ENCODE assay signal across 12 cellular contexts in genomic region chr6:2770171-2770570, GRCh38. TPM values are rescaled to one million over a fixed set of nuclear protein-coding genes. Genes with fewer than 3 reads are reported as not detected.
DNase-seq lines count a peak whose midpoint lies in the region; ATAC-seq, FAIRE-seq and TF ChIP-seq lines count a peak whose summit lies in the region.
"Had no signal": no experiment of that assay in that cellular context is flagged by ENCODE, and none has a peak within 500 bp of the region (broad histone marks: within the 10 kb centered on the region; RNA-seq: fewer than 3 reads in every experiment).

No MANE protein-coding gene starts in this region.

- H3K27me3 Mint-ChIP-seq in activated CD4-positive, alpha-beta T cell treated with anti-CD3 and anti-CD28 coated beads for 36 hours: no peaks in the 10 kb centered on the region
- H3K27me3 Mint-ChIP-seq: activated CD8-positive, alpha-beta memory T cell treated with anti-CD3 and anti-CD28 coated beads, Interleukin-2, amount 10 ng/mL, durations not matched to agents 7 days and 5 days had no signal

- H3K4me3 ChIP-seq in GM12878 (no peak overlapping the region), iPS-20b (ENCODE audit: low read length) (peak overlapping the region; percentile 7; the same call in 1 of the 2 replicates), upper lobe of left lung (peak overlapping the region in 2 of 4 donors; percentile 9 to 26)

- intact Hi-C loops in activated CD4-positive, alpha-beta T cell treated with anti-CD3 and anti-CD28 coated beads for 36 hours (cut with DNase I, micrococcal nuclease): loop anchor here in 1 of 2 experiments (2.0 kb wide), 1 partner anchor 21 kb away; no protein-coding TSS in a partner anchor
- intact Hi-C loops in GM12878 (cut with micrococcal nuclease; ENCODE audit: unreplicated experiment): no loop called here

- H3K27ac ChIP-seq in GM12878 (ENCODE audit: control insufficient read depth, insufficient read depth) (no peak overlapping the region), iPS-20b (ENCODE audit: low read length) (no peak overlapping the region), upper lobe of left lung (peak overlapping the region in 3 of 4 donors; percentile 20 to 60 (median 39))

- H3K9me3 ChIP-seq in GM12878 (replicated peaks; ENCODE audit: control insufficient read depth, insufficient read depth, low read length) (no peaks in the 10 kb centered on the region), iPS-20b (ENCODE audit: insufficient read depth, low read depth, low read length) (no peaks in the 10 kb centered on the region), upper lobe of left lung (no peaks in the 10 kb centered on the region)

- no peak for FAIRE-seq in GM12878 (lab: Jason Lieb, UNC)

- in situ Hi-C loops in GM12878 (cut with MboI): no loop called here

- TF ChIP-seq EP300 in GM12878 (IDR thresholded peaks at IDR 0.05; ENCODE audit: borderline replicate concordance in 1 of 2, control insufficient read depth in 1 of 2, low read depth in 2 of 2, low read length in 2 of 2) (no peak), upper lobe of left lung (IDR thresholded peaks at IDR 0.05) (no peak)

- BruUV-seq in GM12878 (replicated peaks; lab: Mats Ljungman, UMichigan): no TSS peak

- H3K27me3 ChIP-seq in GM12878 (replicated peaks in 1 of 2; ENCODE audit: control insufficient read depth in 2 of 2, insufficient read depth in 2 of 2, low read length in 1 of 2) (no peaks in the 10 kb centered on the region), iPS-20b (ENCODE audit: insufficient read depth, low read length) (no peaks in the 10 kb centered on the region), upper lobe of left lung (no peaks in the 10 kb centered on the region)

- H3K4me3 Mint-ChIP-seq in activated CD4-positive, alpha-beta T cell treated with anti-CD3 and anti-CD28 coated beads for 36 hours: no peak overlapping the region
- H3K4me3 Mint-ChIP-seq: activated CD8-positive, alpha-beta memory T cell treated with anti-CD3 and anti-CD28 coated beads, Interleukin-2, amount 10 ng/mL, durations not matched to agents 7 days and 5 days had no signal

- TF ChIP-seq POLR2A in GM12878 (IDR thresholded peaks at IDR 0.05; ENCODE audit: low read depth, low read length) (no peak), upper lobe of left lung (IDR thresholded peaks at IDR 0.05) (no peak)

- RAD21 ChIA-PET in GM12878 (lab: Charles Lee; ENCODE audit: unreplicated experiment): interaction anchor here (0.5 to 2.2 kb wide), 2 partner anchors 21 to 77 kb away, joined by 3 to 5 read pairs; no protein-coding TSS in a partner anchor

- SMC1A ChIA-PET in GM12878 (lab: Charles Lee; ENCODE audit: uncharacterized antibody, unreplicated experiment): interaction anchor here (0.8 to 2.5 kb wide), 8 partner anchors 10 to 163 kb away, joined by 3 to 15 read pairs (median 6); no protein-coding TSS in a partner anchor

- POLR2A ChIA-PET in activated CD4-positive, alpha-beta T cell treated with anti-CD3 and anti-CD28 coated beads for 36 hours (lab: Charles Lee): no interaction called here
- POLR2A ChIA-PET in GM12878 (lab: Charles Lee): no interaction called here

- no peaks in the 10 kb centered on the region for H3K9me3 Mint-ChIP-seq in activated CD4-positive, alpha-beta T cell treated with anti-CD3 and anti-CD28 coated beads for 36 hours (ENCODE audit: low read depth)

- peaks cover 57% of the 10 kb centered on the region for H3K36me3 Mint-ChIP-seq in activated CD4-positive, alpha-beta T cell treated with anti-CD3 and anti-CD28 coated beads for 36 hours (ENCODE audit: low read depth)

- peaks cover 57% of the 10 kb centered on the region for H3K79me2 ChIP-seq in GM12878 (ENCODE audit: control insufficient read depth, insufficient read depth, low read length)

- H3K27ac Mint-ChIP-seq in activated CD4-positive, alpha-beta T cell treated with anti-CD3 and anti-CD28 coated beads for 36 hours: peak overlapping the region; percentile 15
- H3K27ac Mint-ChIP-seq: activated CD8-positive, alpha-beta memory T cell treated with anti-CD3 and anti-CD28 coated beads, Interleukin-2, amount 10 ng/mL, durations not matched to agents 7 days and 5 days had no signal

- H3K4me1 Mint-ChIP-seq in activated CD4-positive, alpha-beta T cell treated with anti-CD3 and anti-CD28 coated beads for 36 hours: peaks cover 49% of the 10 kb centered on the region

- CTCF ChIA-PET in activated CD4-positive, alpha-beta T cell treated with anti-CD3 and anti-CD28 coated beads for 36 hours (lab: Charles Lee): interaction anchor here (0.6 to 5.9 kb wide), 9 partner anchors 10 to 662 kb away, joined by 3 to 38 read pairs (median 4); partner anchors contain the start of gene MYLK4
- CTCF ChIA-PET in GM12878 (lab: Yijun Ruan, JAX): interaction anchor here (1.2 to 4.0 kb wide), 8 partner anchors 9 to 290 kb away, joined by 3 to 41 read pairs (median 8); partner anchors contain the start of gene MYLK4

- H2AFZ ChIP-seq in GM12878 (ENCODE audit: control insufficient read depth, low read depth, low read length): no peak overlapping the region

- DNase-seq in activated CD4-positive, alpha-beta T cell treated with anti-CD3 and anti-CD28 coated beads for 36 hours: no peak
- no peak for DNase-seq in activated CD4-positive, alpha-beta T cell treated with anti-CD3 and anti-CD28 coated beads for 1 hour
- no peak for DNase-seq in GM12878 (ENCODE audit: low read depth, low spot score)
- DNase-seq in upper lobe of left lung: no peak
- no peak for DNase-seq in effector CD4-positive, alpha-beta T cell
- DNase-seq: activated CD8-positive, alpha-beta memory T cell treated with anti-CD3 and anti-CD28 coated beads, Interleukin-2, amount 10 ng/mL, durations not matched to agents 7 days and 5 days; kidney glomerular epithelial cell; MV-4-11 had no signal

- H3K36me3 ChIP-seq in GM12878 (ENCODE audit: control insufficient read depth in 2 of 2, insufficient read depth in 2 of 2, low read length in 1 of 2) (peaks cover 7 to 24% of the 10 kb centered on the region in 2 experiments; a peak in 3 of 4 replicates), iPS-20b (ENCODE audit: insufficient read depth, low read depth, low read length) (peaks cover 50% of the 10 kb centered on the region), upper lobe of left lung (peaks cover 0 to 32% (median 9%) of the 10 kb centered on the region in 4 donors)

- H3K4me1 ChIP-seq in GM12878 (ENCODE audit: control insufficient read depth, insufficient read depth, low read length): peaks cover 11% of the 10 kb centered on the region
- H3K4me1 ChIP-seq in iPS-20b (ENCODE audit: insufficient read depth, low read length): peaks cover 21% of the 10 kb centered on the region; the same call in 1 of the 2 replicates
- H3K4me1 ChIP-seq in upper lobe of left lung: peaks cover 34 to 49% (median 45%) of the 10 kb centered on the region in 4 donors

- 74% methylated on average over 13 of the region's 13 CpGs for WGBS in GM12878 (ENCODE audit: insufficient coverage, insufficient replicate concordance, low lambda C conversion rate, missing lambda C conversion rate)
- 42% methylated on average over 13 of the region's 13 CpGs for WGBS in upper lobe of left lung, 2 donors

- peaks cover 3% of the 10 kb centered on the region; the same call in 1 of the 2 replicates for H4K20me1 ChIP-seq in GM12878 (ENCODE audit: control insufficient read depth, insufficient read depth)

- ATAC-seq in activated CD4-positive, alpha-beta T cell treated with anti-CD3 and anti-CD28 coated beads for 36 hours: no peak
- no peak for ATAC-seq in GM12878
- ATAC-seq in upper lobe of left lung (ENCODE audit: low FRiP score in 2 of 2): no peak
- no peak for ATAC-seq in GM18858 (IDR thresholded peaks at IDR 0.05; ENCODE audit: unreplicated experiment)
- no peak for ATAC-seq in HG03159 (IDR thresholded peaks at IDR 0.05; ENCODE audit: unreplicated experiment)
- ATAC-seq: activated CD8-positive, alpha-beta memory T cell treated with anti-CD3 and anti-CD28 coated beads, Interleukin-2, amount 10 ng/mL, durations not matched to agents 7 days and 5 days; HCT116 had no signal

- H3K4me2 ChIP-seq in GM12878 (ENCODE audit: control insufficient read depth, insufficient read depth): peak overlapping the region; percentile 47

- TF ChIP-seq CTCF in GM12878 (IDR thresholded peaks at IDR 0.05 in 2 of 3, conservative IDR thresholded peaks at IDR 0.05 in 1 of 3; ENCODE audit: control insufficient read depth in 2 of 3, extremely low read depth in 1 of 3, insufficient read depth in 1 of 3, low read depth in 3 of 3, low read length in 3 of 3): no peak
- no peak for TF ChIP-seq CTCF in upper lobe of left lung (IDR thresholded peaks at IDR 0.05)

- H3K9ac ChIP-seq in GM12878 (ENCODE audit: control insufficient read depth, insufficient read depth, low read length) (no peak overlapping the region), iPS-20b (ENCODE audit: low read depth, low read length) (no peak overlapping the region)

- no peak for TF ChIP-seq RAD21 in GM12878 (IDR thresholded peaks at IDR 0.05; ENCODE audit: insufficient read depth, low read depth, low read length)

RNA-seq across cellular contexts. Expression of gene WRNIP1, which starts 5.0 kb away (rescaled TPM):
- 10 to 100 TPM; 41.6 to 42.3 TPM for total RNA-seq in activated CD4-positive, alpha-beta T cell treated with anti-CD3 and anti-CD28 coated beads for 36 hours
- 21.8 and 24.7 TPM in 2 replicates for total RNA-seq in GM12878 (2013; cell fraction: nucleolus; rRNA removed)
- total RNA-seq in GM12878 (2014; rRNA removed) (26.2 and 29.6 TPM in 2 replicates), GM12878 (2014; rRNA removed; fragmentation: Illumina TruSeq; extraction: Trizol) (23.1 and 23.5 TPM in 2 replicates), GM12878 (2021) (24.9 and 25.1 TPM in 2 replicates), upper lobe of left lung (100 to 1,000 TPM in 1 of 6 donors, 10 to 100 TPM in 5; 38.7 to 101 (median 59.2) TPM)
- 8.4 TPM for polyA plus RNA-seq in GM12878 (2011; ENCODE audit: low read depth)
- polyA plus RNA-seq in GM12878 (2011; rRNA removed) (25.0 and 30.5 TPM in 2 replicates), GM12878 (2014; fragmentation: Illumina TruSeq; extraction: Trizol) (17.8 and 30.2 TPM in 2 replicates), GM12878 (2014; fragmentation: Nextera tagmentation; extraction: Ambion mirVana) (10 to 100 TPM in 1 of 2 experiments, 1 to 10 TPM in 1; 9.3 to 13.6 TPM), GM12878 (2014; rRNA removed) (28.2 and 29.8 TPM in 2 replicates), GM12878 (2016; fragmentation: Nextera tagmentation; extraction: Ambion mirVana) (10 to 100 TPM; 13.1 to 14.2 TPM)
- 39.8 and 46.6 TPM in 2 replicates for polyA plus RNA-seq in GM12878 (2011; cell fraction: cytosol; rRNA removed)
- polyA plus RNA-seq in GM12878 (2011; cell fraction: nucleus; rRNA removed): 40.1 and 56.2 TPM in 2 replicates
- 19.7 TPM in 2 replicates for polyA plus RNA-seq in GM12878 (2012)
- polyA minus RNA-seq in GM12878 (2011; rRNA and poly(A)+ RNA removed): 21.8 and 30.3 TPM in 2 replicates
- polyA minus RNA-seq in GM12878 (2011; cell fraction: cytosol; rRNA and poly(A)+ RNA removed): 7.9 and 9.1 TPM in 2 replicates
- polyA minus RNA-seq in GM12878 (2011; cell fraction: nucleus; rRNA and poly(A)+ RNA removed): 17.0 and 27.7 TPM in 2 replicates

RNA-seq across cellular contexts. Expression of gene MYLK4, which starts 19.4 kb away (rescaled TPM):
- total RNA-seq in activated CD4-positive, alpha-beta T cell treated with anti-CD3 and anti-CD28 coated beads for 36 hours: under 1 TPM; 0.12 to 0.16 TPM
- 0.07 and 0.08 TPM in 2 replicates for total RNA-seq in GM12878 (2013; cell fraction: nucleolus; rRNA removed)
- total RNA-seq in GM12878 (2014; rRNA removed) (under 0.01 TPM in 2 replicates), GM12878 (2014; rRNA removed; fragmentation: Illumina TruSeq; extraction: Trizol) (0.04 and 0.09 TPM in 2 replicates), GM12878 (2021) (0.05 TPM in 2 replicates), upper lobe of left lung (1 to 10 TPM in 5 of 6 donors, under 1 TPM in 1; 0.64 to 2.6 (median 1.2) TPM)
- polyA plus RNA-seq in GM12878 (2011; ENCODE audit: low read depth): not detected
- polyA plus RNA-seq in GM12878 (2011; rRNA removed) (0.05 and 0.06 TPM in 2 replicates), GM12878 (2014; fragmentation: Illumina TruSeq; extraction: Trizol) (0.06 and 0.11 TPM in 2 replicates), GM12878 (2014; fragmentation: Nextera tagmentation; extraction: Ambion mirVana) (under 1 TPM; under 0.01 to 0.05 TPM), GM12878 (2014; rRNA removed) (0.03 and 0.09 TPM in 2 replicates), GM12878 (2016; fragmentation: Nextera tagmentation; extraction: Ambion mirVana) (under 1 TPM in 1 of 2 experiments, not detected in 1; 0.09 TPM)
- 0.03 and 0.04 TPM in 2 replicates for polyA plus RNA-seq in GM12878 (2011; cell fraction: cytosol; rRNA removed)
- polyA plus RNA-seq in GM12878 (2011; cell fraction: nucleus; rRNA removed): 0.15 TPM in 2 replicates
- polyA plus RNA-seq in GM12878 (2012): 0.07 TPM in 2 replicates
- 0.05 TPM in 1 of 2 replicates, not detected in the other for polyA minus RNA-seq in GM12878 (2011; rRNA and poly(A)+ RNA removed)
- polyA minus RNA-seq in GM12878 (2011; cell fraction: cytosol; rRNA and poly(A)+ RNA removed): not detected in 2 replicates
- 0.10 TPM in 1 of 2 replicates, not detected in the other for polyA minus RNA-seq in GM12878 (2011; cell fraction: nucleus; rRNA and poly(A)+ RNA removed)

Comparison
In these comparisons a context has a peak if more than half of its experiments do, and no peak if none do; other contexts are left out.
1. H3K27ac ChIP-seq: peak in upper lobe of left lung (3 of 4); none in GM12878 (single experiment) and iPS-20b (single experiment).